23 cellular contexts compared by ENCODE assay signal in genomic region chr20:3192226-3193015, GRCh38. TPM values are rescaled to one million over a fixed set of nuclear protein-coding genes. Genes with fewer than 3 reads are reported as not detected.
DNase-seq lines count a peak whose midpoint lies in the region; ATAC-seq and TF ChIP-seq lines count a peak whose summit lies in the region.
"Had no signal": no experiment of that assay in that cellular context is flagged by ENCODE, and none has a peak within 500 bp of the region (broad histone marks: within the 10 kb centered on the region; RNA-seq: fewer than 3 reads in every experiment).

No MANE protein-coding gene starts in this region.

- H3K27ac Mint-ChIP-seq in activated naive CD4-positive, alpha-beta T cell treated with anti-CD3 and anti-CD28 coated beads for 36 hours: peak overlapping the region; percentile 17
- no peak overlapping the region for H3K27ac Mint-ChIP-seq in endothelial cell (ENCODE audit: unreplicated experiment)
- peak overlapping the region in 7 of 10 donors; percentile 48 to 91 (median 53) for H3K27ac Mint-ChIP-seq in naive thymus-derived CD8-positive, alpha-beta T cell
- H3K27ac Mint-ChIP-seq in type B pancreatic cell: no peak overlapping the region

- H3K4me1 ChIP-seq in effector memory CD4-positive, alpha-beta T cell (ENCODE audit: control insufficient read depth, insufficient read depth, low read length, poor library complexity, severe bottlenecking): no peaks in the 10 kb centered on the region

- H3K27me3 Mint-ChIP-seq in activated naive CD4-positive, alpha-beta T cell treated with anti-CD3 and anti-CD28 coated beads for 36 hours (ENCODE audit: low read depth): no peaks in the 10 kb centered on the region
- H3K27me3 Mint-ChIP-seq in endothelial cell (ENCODE audit: unreplicated experiment) (peaks cover 6% of the 10 kb centered on the region), type B pancreatic cell (no peaks in the 10 kb centered on the region)
- no peaks in the 10 kb centered on the region for H3K27me3 Mint-ChIP-seq in naive thymus-derived CD8-positive, alpha-beta T cell
- H3K27me3 Mint-ChIP-seq: CD8-positive, alpha-beta memory T cell had no signal

- no peak overlapping the region for H3K4me3 Mint-ChIP-seq in activated naive CD4-positive, alpha-beta T cell treated with anti-CD3 and anti-CD28 coated beads for 36 hours
- H3K4me3 Mint-ChIP-seq in endothelial cell (ENCODE audit: unreplicated experiment): peak overlapping the region; percentile 29
- H3K4me3 Mint-ChIP-seq in naive thymus-derived CD8-positive, alpha-beta T cell: no peak overlapping the region
- H3K4me3 Mint-ChIP-seq in type B pancreatic cell: no peak overlapping the region
- H3K4me3 Mint-ChIP-seq: CD8-positive, alpha-beta memory T cell had no signal

- POLR2A ChIA-PET in naive thymus-derived CD8-positive, alpha-beta T cell (lab: Charles Lee): interaction anchor here (0.6 to 2.4 kb wide), 4 partner anchors 11 to 101 kb away, joined by 4 to 7 read pairs (median 6); no protein-coding TSS in a partner anchor

- no peak for DNase-seq in activated naive CD4-positive, alpha-beta T cell treated with anti-CD3 and anti-CD28 coated beads for 36 hours
- DNase-seq in activated naive CD4-positive, alpha-beta T cell treated with Interleukin-2 at 50 U/mL for 16 hours: no peak
- no peak for DNase-seq in endothelial cell (ENCODE audit: low spot score)
- no peak for DNase-seq in naive thymus-derived CD8-positive, alpha-beta T cell
- no peak for DNase-seq in type B pancreatic cell (ENCODE audit: extremely low spot score, unreplicated experiment)
- DNase-seq in activated CD4-positive, alpha-beta T cell treated with anti-CD3 and anti-CD28 coated beads for 4 hours: no peak
- no peak for DNase-seq in effector memory CD4-positive, alpha-beta T cell
- DNase-seq: 8988T, Calu3, DMS53, GF-D8, IMR-90, NCI-H1105, NCI-H146, NCI-H2081, NCI-H2171, NCI-H526, OCI-M1, Right ventricle myocardium superior had no signal

- H3K36me3 Mint-ChIP-seq in activated naive CD4-positive, alpha-beta T cell treated with anti-CD3 and anti-CD28 coated beads for 36 hours (ENCODE audit: low read depth): peaks cover 32% of the 10 kb centered on the region
- H3K36me3 Mint-ChIP-seq in endothelial cell (ENCODE audit: low read depth, unreplicated experiment): peaks cover 39% of the 10 kb centered on the region
- H3K36me3 Mint-ChIP-seq in naive thymus-derived CD8-positive, alpha-beta T cell: peaks cover 0 to 81% (median 18%) of the 10 kb centered on the region in 3 donors
- H3K36me3 Mint-ChIP-seq in type B pancreatic cell: peaks cover 36% of the 10 kb centered on the region

- H3K9me3 ChIP-seq in effector memory CD4-positive, alpha-beta T cell (ENCODE audit: control insufficient read depth, low read length): no peaks in the 10 kb centered on the region

- H3K4me3 ChIP-seq in effector memory CD4-positive, alpha-beta T cell (ENCODE audit: insufficient read depth, low read depth, low read length, poor library complexity, severe bottlenecking): no peak overlapping the region

- CTCF ChIA-PET in activated naive CD4-positive, alpha-beta T cell treated with anti-CD3 and anti-CD28 coated beads for 36 hours (lab: Charles Lee): interaction anchor here (0.6 kb wide), 1 partner anchor 139 kb away, joined by 4 read pairs; no protein-coding TSS in a partner anchor

- no peak for ATAC-seq in naive thymus-derived CD8-positive, alpha-beta T cell

- intact Hi-C loops in activated naive CD4-positive, alpha-beta T cell treated with anti-CD3 and anti-CD28 coated beads for 36 hours (cut with micrococcal nuclease): no loop called here

- no peaks in the 10 kb centered on the region for H3K27me3 ChIP-seq in effector memory CD4-positive, alpha-beta T cell (replicated peaks; ENCODE audit: control insufficient read depth, insufficient read depth, low read length, poor library complexity, severe bottlenecking)

- TF ChIP-seq CTCF in endothelial cell (IDR thresholded peaks at IDR 0.05; ENCODE audit: unreplicated experiment) (no peak), type B pancreatic cell (conservative IDR thresholded peaks at IDR 0.05) (no peak)

- H3K4me1 Mint-ChIP-seq in activated naive CD4-positive, alpha-beta T cell treated with anti-CD3 and anti-CD28 coated beads for 36 hours (ENCODE audit: low read depth): peaks cover 10% of the 10 kb centered on the region
- H3K4me1 Mint-ChIP-seq in endothelial cell (ENCODE audit: unreplicated experiment) (no peaks in the 10 kb centered on the region), type B pancreatic cell (ENCODE audit: unreplicated experiment) (no peaks in the 10 kb centered on the region)
- H3K4me1 Mint-ChIP-seq in naive thymus-derived CD8-positive, alpha-beta T cell: peaks cover 3 to 17% (median 14%) of the 10 kb centered on the region in 4 donors

- H3K36me3 ChIP-seq in effector memory CD4-positive, alpha-beta T cell (ENCODE audit: control insufficient read depth, insufficient read depth, low read length): peaks cover 54% of the 10 kb centered on the region

- H3K9me3 Mint-ChIP-seq in activated naive CD4-positive, alpha-beta T cell treated with anti-CD3 and anti-CD28 coated beads for 36 hours: no peaks in the 10 kb centered on the region
- H3K9me3 Mint-ChIP-seq in endothelial cell (ENCODE audit: unreplicated experiment): no peaks in the 10 kb centered on the region
- H3K9me3 Mint-ChIP-seq in naive thymus-derived CD8-positive, alpha-beta T cell: no peaks in the 10 kb centered on the region
- no peaks in the 10 kb centered on the region for H3K9me3 Mint-ChIP-seq in type B pancreatic cell
- H3K9me3 Mint-ChIP-seq: CD8-positive, alpha-beta memory T cell had no signal

- H3K27ac ChIP-seq in angular gyrus (ENCODE audit: low read depth, low read length): peak overlapping the region; percentile 85
- no peak overlapping the region for H3K27ac ChIP-seq in effector memory CD4-positive, alpha-beta T cell (ENCODE audit: insufficient read depth, low read length, poor library complexity, severe bottlenecking)
- H3K27ac ChIP-seq: C4-2B, KMS-11 had no signal

RNA-seq across cellular contexts. Expression of gene DDRGK1, which starts 12.1 kb away (rescaled TPM):
- 10 to 100 TPM; 78.2 to 79.5 TPM for total RNA-seq in activated naive CD4-positive, alpha-beta T cell treated with anti-CD3 and anti-CD28 coated beads for 36 hours
- total RNA-seq in endothelial cell (ENCODE audit: unreplicated experiment): 45.3 TPM
- total RNA-seq in naive thymus-derived CD8-positive, alpha-beta T cell: 10 to 100 TPM; 55.8 to 57.4 TPM
- 10 to 100 TPM; 39.7 to 50.5 (median 44.1) TPM for polyA plus RNA-seq in naive thymus-derived CD8-positive, alpha-beta T cell
- total RNA-seq in type B pancreatic cell (ENCODE audit: low replicate concordance): 56.7 and 61.6 TPM in 2 replicates

RNA-seq across cellular contexts. Expression of gene ITPA, which starts 16.9 kb away (rescaled TPM):
- total RNA-seq in activated naive CD4-positive, alpha-beta T cell treated with anti-CD3 and anti-CD28 coated beads for 36 hours: 10 to 100 TPM; 38.2 to 42.1 TPM
- total RNA-seq in endothelial cell (ENCODE audit: unreplicated experiment): 45.9 TPM
- total RNA-seq in naive thymus-derived CD8-positive, alpha-beta T cell: 10 to 100 TPM; 51.7 to 57.6 TPM
- polyA plus RNA-seq in naive thymus-derived CD8-positive, alpha-beta T cell: 10 to 100 TPM; 46.2 to 72.9 (median 56.9) TPM
- 51.7 and 59.7 TPM in 2 replicates for total RNA-seq in type B pancreatic cell (ENCODE audit: low replicate concordance)

RNA-seq across cellular contexts. Expression of gene LZTS3, which starts 19.1 kb away (rescaled TPM):
- 1 to 10 TPM; 1.2 to 1.4 TPM for total RNA-seq in activated naive CD4-positive, alpha-beta T cell treated with anti-CD3 and anti-CD28 coated beads for 36 hours
- 6.1 TPM for total RNA-seq in endothelial cell (ENCODE audit: unreplicated experiment)
- total RNA-seq in naive thymus-derived CD8-positive, alpha-beta T cell: 10 to 100 TPM; 25.5 to 26.6 TPM
- polyA plus RNA-seq in naive thymus-derived CD8-positive, alpha-beta T cell: 1 to 10 TPM; 2.0 to 3.8 (median 3.7) TPM
- total RNA-seq in type B pancreatic cell (ENCODE audit: low replicate concordance): 17.2 and 17.3 TPM in 2 replicates

RNA-seq across cellular contexts. Expression of gene FASTKD5, which starts 32.8 kb away (rescaled TPM):
- 10 to 100 TPM; 11.8 to 12.0 TPM for total RNA-seq in activated naive CD4-positive, alpha-beta T cell treated with anti-CD3 and anti-CD28 coated beads for 36 hours
- total RNA-seq in endothelial cell (ENCODE audit: unreplicated experiment) (17.2 TPM), type B pancreatic cell (ENCODE audit: low replicate concordance) (19.4 and 22.0 TPM in 2 replicates)
- 10 to 100 TPM; 37.1 to 38.0 TPM for total RNA-seq in naive thymus-derived CD8-positive, alpha-beta T cell
- 10 to 100 TPM; 10.7 to 18.1 (median 17.5) TPM for polyA plus RNA-seq in naive thymus-derived CD8-positive, alpha-beta T cell

RNA-seq across cellular contexts. Expression of gene UBOX5, which starts 32.8 kb away (rescaled TPM):
- 1 to 10 TPM; 5.4 to 5.9 TPM for total RNA-seq in activated naive CD4-positive, alpha-beta T cell treated with anti-CD3 and anti-CD28 coated beads for 36 hours
- total RNA-seq in endothelial cell (ENCODE audit: unreplicated experiment) (6.9 TPM), type B pancreatic cell (ENCODE audit: low replicate concordance) (6.6 and 6.9 TPM in 2 replicates)
- 10 to 100 TPM; 15.7 to 15.8 TPM for total RNA-seq in naive thymus-derived CD8-positive, alpha-beta T cell
- 1 to 10 TPM; 4.5 to 8.6 (median 7.0) TPM for polyA plus RNA-seq in naive thymus-derived CD8-positive, alpha-beta T cell

Comparison
In these comparisons a context has a peak if more than half of its experiments do, and no peak if none do; other contexts are left out.
1. H3K27ac Mint-ChIP-seq: peak in activated naive CD4-positive, alpha-beta T cell treated with anti-CD3 and anti-CD28 coated beads for 36 hours (single experiment) and naive thymus-derived CD8-positive, alpha-beta T cell (7 of 10); none in endothelial cell (single experiment) and type B pancreatic cell (single experiment).